8 cellular contexts compared by ENCODE assay signal in genomic region chr4:140427919-140428471, GRCh38. TPM values are rescaled to one million over a fixed set of nuclear protein-coding genes. Genes with fewer than 3 reads are reported as not detected.
A peak's percentile ranks its signal among the peaks of the same experiment; 100 is the strongest.
DNase-seq lines count a peak whose midpoint lies in the region; ATAC-seq and TF ChIP-seq lines count a peak whose summit lies in the region.

No MANE protein-coding gene starts in this region.

- H3K79me2 ChIP-seq in ACC112 (ENCODE audit: control insufficient read depth, insufficient read depth, low read length, unreplicated experiment), result no peaks in the 10 kb centered on the region

- peak; percentile 33 for ATAC-seq in HG03060 (IDR thresholded peaks at IDR 0.05; ENCODE audit: low read depth, unreplicated experiment)
- ATAC-seq in HG03378 (IDR thresholded peaks at IDR 0.05; ENCODE audit: unreplicated experiment), result no peak
- ATAC-seq in HG03457 (IDR thresholded peaks at IDR 0.05; ENCODE audit: unreplicated experiment), result no peak

- H3K4me3 ChIP-seq in ACC112 (ENCODE audit: low read depth, low read length) (peak overlapping the region; percentile 93), adipocyte (ENCODE audit: low read length) (peak overlapping the region; percentile 93), liver (ENCODE audit: low read depth in 1 of 3, low read length in 3 of 3) (peak overlapping the region; percentile 44 to 77 (median 56))

- H3K9ac ChIP-seq in adipocyte (ENCODE audit: low read length), result peak overlapping the region; percentile 81
- peak overlapping the region in 1 of 2 donors; percentile 9 for H3K9ac ChIP-seq in liver (ENCODE audit: low read depth in 1 of 2, low read length in 2 of 2)

- WGBS in liver, result 20% methylated on average over 7 of the region's 7 CpGs

- H3K9me3 ChIP-seq in adipocyte (ENCODE audit: control insufficient read depth, low read length) (no peaks in the 10 kb centered on the region), liver (ENCODE audit: control insufficient read depth in 4 of 4, low read length in 3 of 4) (no peaks in the 10 kb centered on the region)

- TF ChIP-seq CTCF in liver (IDR thresholded peaks at IDR 0.05; ENCODE audit: low read depth, low read length, missing input control), result no peak

- H2AFZ ChIP-seq in ACC112 (ENCODE audit: low read length, unreplicated experiment), result peak overlapping the region; percentile 79

- H3K4me1 ChIP-seq in ACC112 (ENCODE audit: control insufficient read depth, insufficient read depth, low read length, unreplicated experiment), result peaks cover 10% of the 10 kb centered on the region
- H3K4me1 ChIP-seq in adipocyte (ENCODE audit: control insufficient read depth, insufficient read depth, low read length), result peaks cover 8% of the 10 kb centered on the region
- H3K4me1 ChIP-seq in liver (ENCODE audit: control insufficient read depth in 4 of 4, insufficient read depth in 4 of 4, low read length in 3 of 4), result peaks cover 0 to 17% (median 11%) of the 10 kb centered on the region in 4 donors

- DNase-seq in adipocyte (ENCODE audit: low read depth), result no peak
- no peak for DNase-seq in retina
- DNase-seq in NCI-H1694 treated with DMSO at 0.1 percent for 48 hours (lab: John Stamatoyannopoulos, UW), result no peak

- H3K27ac ChIP-seq in ACC112 (ENCODE audit: low read depth, low read length) (peak overlapping the region; percentile 24; the same call in 1 of the 2 replicates), liver (ENCODE audit: low read depth in 1 of 2, low read length in 2 of 2) (peak overlapping the region in 1 of 2 donors; percentile 40)

- TF ChIP-seq RAD21 in liver (IDR thresholded peaks at IDR 0.05), result no peak

- no peaks in the 10 kb centered on the region; the same call in 1 of the 2 replicates for H3K27me3 ChIP-seq in ACC112 (ENCODE audit: insufficient read depth, low read length)
- no peaks in the 10 kb centered on the region for H3K27me3 ChIP-seq in adipocyte (replicated peaks; ENCODE audit: control insufficient read depth, insufficient read depth, low read length)
- H3K27me3 ChIP-seq in liver (ENCODE audit: control insufficient read depth in 4 of 4, insufficient read depth in 4 of 4, low read length in 3 of 4), result no peaks in the 10 kb centered on the region

- H3K36me3 ChIP-seq in ACC112 (ENCODE audit: insufficient read depth, low read length), result no peaks in the 10 kb centered on the region
- H3K36me3 ChIP-seq in adipocyte (ENCODE audit: control insufficient read depth, insufficient read depth, low read length, severe bottlenecking), result no peaks in the 10 kb centered on the region
- no peaks in the 10 kb centered on the region for H3K36me3 ChIP-seq in liver (ENCODE audit: control insufficient read depth in 4 of 4, insufficient read depth in 3 of 4, low read depth in 1 of 4, low read length in 3 of 4)

TF ChIP-seq in liver, 16 proteins besides CTCF, POLR2A, EP300 and RAD21:
- TF ChIP-seq FOXA2 (IDR thresholded peaks at IDR 0.05), result peak; percentile 73
- TF ChIP-seq FOXA1 (IDR thresholded peaks at IDR 0.05), result peak; percentile 49
- TF ChIP-seq NR2F2 (IDR thresholded peaks at IDR 0.05), result no peak
- peak; percentile 71 for TF ChIP-seq ATF3 (IDR thresholded peaks at IDR 0.05)
- peak; percentile 46 for TF ChIP-seq SP1 (IDR thresholded peaks at IDR 0.05)
- TF ChIP-seq JUND (IDR thresholded peaks at IDR 0.05), result no peak
- TF ChIP-seq TAF1 (conservative IDR thresholded peaks at IDR 0.05), result no peak
- no peak for TF ChIP-seq ZBTB33 (IDR thresholded peaks at IDR 0.05)
- TF ChIP-seq RXRA (IDR thresholded peaks at IDR 0.05), result peak; percentile 24 to 30

RNA-seq across cellular contexts. Expression of gene CLGN, which starts 0.5 kb away (rescaled TPM):
- total RNA-seq in liver, result 1 to 10 TPM; 3.7 to 8.2 TPM
- polyA plus RNA-seq in liver, result 1 to 10 TPM; 1.0 to 6.4 TPM

RNA-seq across cellular contexts. Expression of gene SCOC, which starts 54.5 kb away (rescaled TPM):
- 10 to 100 TPM; 22.4 to 22.7 TPM for total RNA-seq in liver
- 10 to 100 TPM; 31.7 to 35.0 TPM for polyA plus RNA-seq in liver
